18 cellular contexts compared by ENCODE assay signal in genomic region chr2:197575987-197576386, GRCh38.
A peak's percentile ranks its signal among the peaks of the same experiment; 100 is the strongest.
DNase-seq lines count a peak whose midpoint lies in the region; ATAC-seq and TF ChIP-seq lines count a peak whose summit lies in the region.
"Had no signal": no experiment of that assay in that cellular context is flagged by ENCODE, and none has a peak within 500 bp of the region (broad histone marks: within the 10 kb centered on the region; RNA-seq: fewer than 3 reads in every experiment).

No MANE protein-coding gene starts in this region.

- H3K27me3 Mint-ChIP-seq in H9 (ENCODE audit: low read depth) (no peaks in the 10 kb centered on the region), neural progenitor cell (ENCODE audit: insufficient read depth, low read depth) (peaks cover 2% of the 10 kb centered on the region)
- no peaks in the 10 kb centered on the region for H3K27me3 Mint-ChIP-seq in activated CD8-positive, alpha-beta T cell treated with anti-CD3 and anti-CD28 coated beads for 36 hours
- H3K27me3 Mint-ChIP-seq: stimulated activated naive B cell treated with anti-CD40 and anti-IgM and Interleukin-4, amounts not matched to agents 10 μg/mL and 1 μg/mL and 100 μg/mL, for 72 hours had no signal

- H3K4me1 Mint-ChIP-seq in H9, result peaks cover 13 to 18% of the 10 kb centered on the region in 2 experiments
- H3K4me1 Mint-ChIP-seq in activated CD8-positive, alpha-beta T cell treated with anti-CD3 and anti-CD28 coated beads for 36 hours (ENCODE audit: low read depth), result no peaks in the 10 kb centered on the region
- no peaks in the 10 kb centered on the region for H3K4me1 Mint-ChIP-seq in neural progenitor cell
- H3K4me1 Mint-ChIP-seq: stimulated activated naive B cell treated with anti-CD40 and anti-IgM and Interleukin-4, amounts not matched to agents 10 μg/mL and 1 μg/mL and 100 μg/mL, for 72 hours had no signal

- H3K4me2 ChIP-seq in H9 (ENCODE audit: insufficient read depth, insufficient read length, low read length) (no peak overlapping the region), trophoblast cell (ENCODE audit: low read length) (no peak overlapping the region), neural progenitor cell (no peak overlapping the region)

- no peak overlapping the region for H2BK20ac ChIP-seq in H9 (ENCODE audit: low read depth, low read length, poor library complexity, severe bottlenecking)

- no peak overlapping the region for H2BK15ac ChIP-seq in H9 (ENCODE audit: low read depth, low read length)

- H3K18ac ChIP-seq in H9 (ENCODE audit: insufficient read length, low read depth, low read length) (no peak overlapping the region), trophoblast cell (ENCODE audit: low read length) (no peak overlapping the region)

- H3K36me3 ChIP-seq in trophoblast cell (ENCODE audit: control insufficient read depth in 1 of 2, insufficient read depth in 2 of 2, low read length in 2 of 2) (peaks cover 2 to 11% of the 10 kb centered on the region in 2 experiments), neural progenitor cell (no peaks in the 10 kb centered on the region)
- H3K36me3 ChIP-seq: prostate gland, SJSA1 had no signal

- H3T11ph ChIP-seq in H9 (ENCODE audit: low read length), result no peak overlapping the region

- H2BK5ac ChIP-seq in H9 (ENCODE audit: insufficient read length, low read length) (no peak overlapping the region), trophoblast cell (ENCODE audit: low read depth, low read length, poor library complexity) (no peak overlapping the region)

- WGBS in H9 (ENCODE audit: extremely low coverage, insufficient read length, low lambda C conversion rate), result no CpG with 5 or more reads among the region's 2 CpGs
- WGBS in trophoblast cell (ENCODE audit: extremely low coverage, insufficient coverage, insufficient read length), result no CpG with 5 or more reads among the region's 2 CpGs

- POLR2A ChIA-PET in activated CD8-positive, alpha-beta T cell treated with anti-CD3 and anti-CD28 coated beads for 36 hours (lab: Charles Lee), result no interaction called here

- H3K9me3 ChIP-seq in H9 (ENCODE audit: control insufficient read depth, low read depth, low read length) (peaks cover 24% of the 10 kb centered on the region), trophoblast cell (ENCODE audit: insufficient read depth, low read depth, low read length) (peaks cover 7% of the 10 kb centered on the region), neural progenitor cell (ENCODE audit: low read depth) (no peaks in the 10 kb centered on the region)
- H3K9me3 ChIP-seq: prostate gland had no signal

- H4K20me1 ChIP-seq in H9 (ENCODE audit: control insufficient read depth, insufficient read depth, insufficient read length) (no peaks in the 10 kb centered on the region), neural progenitor cell (ENCODE audit: low read depth) (no peaks in the 10 kb centered on the region)

- H3K79me1 ChIP-seq in H9 (ENCODE audit: insufficient read depth, low read depth, low read length, poor library complexity, severe bottlenecking) (no peaks in the 10 kb centered on the region), trophoblast cell (ENCODE audit: low read length) (no peaks in the 10 kb centered on the region)

- H2AK5ac ChIP-seq in H9 (ENCODE audit: insufficient read length, low read length) (no peak overlapping the region), trophoblast cell (ENCODE audit: low read length) (no peak overlapping the region)

- H3K23ac ChIP-seq in H9 (ENCODE audit: insufficient read length, low read depth, low read length), result no peak overlapping the region
- H3K23ac ChIP-seq in trophoblast cell (ENCODE audit: low read length), result no peak overlapping the region

- no peak overlapping the region; the same call in 1 of the 2 replicates for H3K14ac ChIP-seq in H9 (ENCODE audit: insufficient read depth, low read length)
- H3K14ac ChIP-seq in trophoblast cell (ENCODE audit: low read length), result no peak overlapping the region

- H3K27ac Mint-ChIP-seq in H9 (peak overlapping the region in 2 of 3 experiments; percentile 20 to 71; a peak in 2 of 7 replicates), neural progenitor cell (no peak overlapping the region)
- no peak overlapping the region for H3K27ac Mint-ChIP-seq in activated CD8-positive, alpha-beta T cell treated with anti-CD3 and anti-CD28 coated beads for 36 hours
- H3K27ac Mint-ChIP-seq: activated naive CD4-positive, alpha-beta T cell treated with anti-CD3 and anti-CD28 coated beads, Interleukin-2, amount 50 U/mL, for 72 hours; stimulated activated naive B cell treated with anti-CD40 and anti-IgM and Interleukin-4, amounts not matched to agents 10 μg/mL and 1 μg/mL and 100 μg/mL, for 72 hours had no signal

- no peak overlapping the region for H3K4me3 ChIP-seq in trophoblast cell (ENCODE audit: low read depth, low read length)
- H3K4me3 ChIP-seq in neural progenitor cell, result no peak overlapping the region
- H3K4me3 ChIP-seq: prostate gland, SJSA1 had no signal

- H3F3A ChIP-seq in neural progenitor cell (ENCODE audit: low read depth), result no peaks in the 10 kb centered on the region

- H3K9ac ChIP-seq in H9 (ENCODE audit: extremely low read depth, insufficient read length, low read length) (no peak overlapping the region), trophoblast cell (ENCODE audit: low read length) (no peak overlapping the region), neural progenitor cell (no peak overlapping the region)

- no peak overlapping the region for H4K12ac ChIP-seq in trophoblast cell (ENCODE audit: low read depth, low read length)

- TF ChIP-seq CTCF in H9 (conservative IDR thresholded peaks at IDR 0.05) (no peak), foreskin keratinocyte (conservative IDR thresholded peaks at IDR 0.05) (no peak), neural progenitor cell (IDR thresholded peaks at IDR 0.05) (no peak)
- TF ChIP-seq CTCF in activated CD8-positive, alpha-beta T cell treated with anti-CD3 and anti-CD28 coated beads for 36 hours (IDR thresholded peaks at IDR 0.05), result no peak

- H3K4me1 ChIP-seq in H9 (ENCODE audit: insufficient read depth, low read length) (peaks cover 14% of the 10 kb centered on the region; the same call in 1 of the 2 replicates), foreskin keratinocyte (peaks cover 7% of the 10 kb centered on the region), trophoblast cell (ENCODE audit: control insufficient read depth in 1 of 2, insufficient read depth in 2 of 2, low read length in 2 of 2) (no peaks in the 10 kb centered on the region), neural progenitor cell (no peaks in the 10 kb centered on the region)
- H3K4me1 ChIP-seq: prostate gland, SJSA1 had no signal

- H3K9me3 Mint-ChIP-seq in H9 (peaks cover 27 to 36% of the 10 kb centered on the region in 2 experiments), neural progenitor cell (peaks cover 30% of the 10 kb centered on the region)
- H3K9me3 Mint-ChIP-seq in activated CD8-positive, alpha-beta T cell treated with anti-CD3 and anti-CD28 coated beads for 36 hours, result peaks cover 19% of the 10 kb centered on the region

- H2AFZ ChIP-seq in H9 (ENCODE audit: low read length), result no peak overlapping the region
- no peak overlapping the region for H2AFZ ChIP-seq in trophoblast cell (ENCODE audit: insufficient read depth, low read length, poor library complexity)
- no peak overlapping the region for H2AFZ ChIP-seq in neural progenitor cell (replicated peaks)

- intact Hi-C loops in activated CD8-positive, alpha-beta T cell treated with anti-CD3 and anti-CD28 coated beads for 36 hours (cut with micrococcal nuclease), result no loop called here

- ATAC-seq in foreskin keratinocyte (peak; percentile 70), GM19351 (IDR thresholded peaks at IDR 0.05; ENCODE audit: unreplicated experiment) (no peak)
- ATAC-seq in activated CD8-positive, alpha-beta T cell treated with anti-CD3 and anti-CD28 coated beads for 36 hours, result no peak
- ATAC-seq: activated naive CD4-positive, alpha-beta T cell treated with anti-CD3 and anti-CD28 coated beads, Interleukin-2, amount 50 U/mL, for 72 hours; stimulated activated naive B cell treated with anti-CD40 and anti-IgM and Interleukin-4, amounts not matched to agents 10 μg/mL and 1 μg/mL and 100 μg/mL, for 72 hours had no signal

- H4K5ac ChIP-seq in H9 (ENCODE audit: insufficient read length, low read depth, low read length), result no peak overlapping the region

- H3K4me3 Mint-ChIP-seq in H9 (no peak overlapping the region), neural progenitor cell (no peak overlapping the region)
- no peak overlapping the region for H3K4me3 Mint-ChIP-seq in activated CD8-positive, alpha-beta T cell treated with anti-CD3 and anti-CD28 coated beads for 36 hours
- H3K4me3 Mint-ChIP-seq: stimulated activated naive B cell treated with anti-CD40 and anti-IgM and Interleukin-4, amounts not matched to agents 10 μg/mL and 1 μg/mL and 100 μg/mL, for 72 hours had no signal

- H4K91ac ChIP-seq in H9 (ENCODE audit: insufficient read length, low read depth, low read length), result no peak overlapping the region
- no peak overlapping the region for H4K91ac ChIP-seq in trophoblast cell (ENCODE audit: low read depth, low read length)

- no peaks in the 10 kb centered on the region; the same call in 1 of the 2 replicates for H3K79me2 ChIP-seq in H9 (ENCODE audit: insufficient read depth, low read length)
- H3K79me2 ChIP-seq in trophoblast cell (ENCODE audit: control insufficient read depth, insufficient read depth, low read length, poor library complexity), result no peaks in the 10 kb centered on the region
- no peaks in the 10 kb centered on the region for H3K79me2 ChIP-seq in neural progenitor cell (ENCODE audit: low read depth)

- H3K27ac ChIP-seq in H9 (ENCODE audit: insufficient read length, low read depth, low read length) (no peak overlapping the region), foreskin keratinocyte (no peak overlapping the region), trophoblast cell (ENCODE audit: low read depth, low read length) (no peak overlapping the region), neural progenitor cell (no peak overlapping the region)
- H3K27ac ChIP-seq: prostate gland, SJSA1 had no signal

- H4K8ac ChIP-seq in H9 (replicated peaks; ENCODE audit: insufficient read length, low read depth, low read length) (no peak overlapping the region), trophoblast cell (ENCODE audit: low read depth, low read length) (no peak overlapping the region)

- H3K36me3 Mint-ChIP-seq in H9 (ENCODE audit: insufficient read depth in 1 of 3, low read depth in 3 of 3) (peaks cover 36 to 42% (median 38%) of the 10 kb centered on the region in 3 experiments), neural progenitor cell (peaks cover 38% of the 10 kb centered on the region)
- H3K36me3 Mint-ChIP-seq in activated CD8-positive, alpha-beta T cell treated with anti-CD3 and anti-CD28 coated beads for 36 hours (ENCODE audit: low read depth), result peaks cover 26% of the 10 kb centered on the region

- CTCF ChIA-PET in activated CD8-positive, alpha-beta T cell treated with anti-CD3 and anti-CD28 coated beads for 36 hours (lab: Charles Lee), result interaction anchor here (0.8 to 1.3 kb wide), 2 partner anchors 11 to 22 kb away, joined by 3 read pairs; no protein-coding TSS in a partner anchor

- H2BK120ac ChIP-seq in H9 (ENCODE audit: low read depth, low read length, poor library complexity, severe bottlenecking) (peak overlapping the region; percentile 23), trophoblast cell (ENCODE audit: insufficient read depth, low read length, poor library complexity) (no peak overlapping the region)

- DNase-seq in H9 (no peak), astrocyte of the hippocampus (ENCODE audit: low read depth, low spot score) (peak; percentile 25), foreskin keratinocyte (peak; percentile 44 to 66), trophoblast cell (peak; percentile 50 to 56), neural progenitor cell (ENCODE audit: low spot score) (no peak), activated gamma-delta T cell (lab: John Stamatoyannopoulos, UW) (no peak)
- DNase-seq in activated CD8-positive, alpha-beta T cell treated with anti-CD3 and anti-CD28 coated beads for 36 hours, result no peak
- DNase-seq: AML-193; DMS153; KBM-7; NCI-H2029; NK-92 treated with Interleukin-12 subunit alpha and Interleukin-12 subunit beta, amount 100 ng/mL, for 24 hours; stimulated activated CD4-positive, alpha-beta T cell treated with anti-CD3 and anti-CD28 coated beads, Interleukin-4, amount 100 ng/mL, for 4 hours; stimulated activated naive B cell treated with anti-CD40 and anti-IgM and Interleukin-4, amounts not matched to agents 10 μg/mL and 1 μg/mL and 100 μg/mL, for 72 hours had no signal

- H3K27me3 ChIP-seq in H9 (ENCODE audit: insufficient read depth, low read length) (no peaks in the 10 kb centered on the region), foreskin keratinocyte (no peaks in the 10 kb centered on the region), trophoblast cell (ENCODE audit: insufficient read depth, low read length) (no peaks in the 10 kb centered on the region), neural progenitor cell (no peaks in the 10 kb centered on the region)
- H3K27me3 ChIP-seq: SJSA1 had no signal

- no peak overlapping the region for H2BK12ac ChIP-seq in H9 (ENCODE audit: insufficient read length, low read depth, low read length)
- H2BK12ac ChIP-seq in trophoblast cell (ENCODE audit: low read length), result no peak overlapping the region

- H3K56ac ChIP-seq in H9 (ENCODE audit: insufficient read length, low read depth, low read length), result no peak overlapping the region

- H3K4ac ChIP-seq in H9 (ENCODE audit: low read depth, low read length) (no peak overlapping the region), trophoblast cell (ENCODE audit: low read depth, low read length) (no peak overlapping the region)

- H3K23me2 ChIP-seq in H9 (ENCODE audit: insufficient read length, low read depth, low read length, poor library complexity, severe bottlenecking), result no peaks in the 10 kb centered on the region

Comparison
In these comparisons a context has a peak if more than half of its experiments do, and no peak if none do; other contexts are left out.
1. DNase-seq: peak in astrocyte of the hippocampus (single experiment), foreskin keratinocyte (2 of 2) and trophoblast cell (2 of 2); none in H9 (single experiment), activated CD8-positive, alpha-beta T cell treated with anti-CD3 and anti-CD28 coated beads for 36 hours (single experiment), neural progenitor cell (single experiment) and activated gamma-delta T cell (single experiment).
2. H3K27ac Mint-ChIP-seq: peak in H9 (2 of 3); none in activated CD8-positive, alpha-beta T cell treated with anti-CD3 and anti-CD28 coated beads for 36 hours (single experiment) and neural progenitor cell (single experiment).